In genomic region chr6:27161946-27162603, GRCh38 we compare ENCODE assay signal across 9 cellular contexts.
DNase-seq lines count a peak whose midpoint lies in the region; TF ChIP-seq lines count a peak whose summit lies in the region.
"Had no signal": no experiment of that assay in that cellular context is flagged by ENCODE, and none has a peak within 500 bp of the region (broad histone marks: within the 10 kb centered on the region; RNA-seq: fewer than 3 reads in every experiment).

No MANE protein-coding gene starts in this region.

- no peaks in the 10 kb centered on the region for H3K27me3 Mint-ChIP-seq in activated T-cell treated with anti-CD3 and anti-CD28 coated beads, Interleukin-2, amount 50 U/mL, for 24 hours

- H3K4me1 Mint-ChIP-seq in activated T-cell treated with anti-CD3 and anti-CD28 coated beads, Interleukin-2, amount 50 U/mL, for 24 hours (ENCODE audit: low read depth) = peaks cover 23% of the 10 kb centered on the region

- H2AFZ ChIP-seq in osteoblast (ENCODE audit: low read length) = no peak overlapping the region

- H3K9me3 Mint-ChIP-seq in activated T-cell treated with anti-CD3 and anti-CD28 coated beads, Interleukin-2, amount 50 U/mL, for 24 hours = no peaks in the 10 kb centered on the region

- no peak overlapping the region for H3K27ac ChIP-seq in osteoblast (ENCODE audit: low read depth, low read length)
- H3K27ac ChIP-seq: epithelial cell of prostate had no signal

- no peaks in the 10 kb centered on the region for H3K79me2 ChIP-seq in osteoblast (ENCODE audit: insufficient read depth, low read length)

- H3K4me3 ChIP-seq in MG63 (peak overlapping the region; percentile 35), epithelial cell of proximal tubule (ENCODE audit: low read depth, low read length) (no peak overlapping the region), osteoblast (ENCODE audit: insufficient read depth, low read length) (no peak overlapping the region)

- H3K27me3 ChIP-seq in MG63 (no peaks in the 10 kb centered on the region), osteoblast (ENCODE audit: insufficient read depth, low read length) (no peaks in the 10 kb centered on the region)

- no peaks in the 10 kb centered on the region for H3K9me3 ChIP-seq in MG63
- H3K9me3 ChIP-seq in osteoblast (ENCODE audit: low read depth, low read length) = no peaks in the 10 kb centered on the region

- no peak for DNase-seq in activated T-cell treated with anti-CD3 and anti-CD28 coated beads, Interleukin-2, amount 50 U/mL, for 24 hours
- no peak for DNase-seq in activated T-cell treated with anti-CD3 and anti-CD28 coated beads, Interleukin-2, amount 50 U/mL, for 1 hour
- DNase-seq in MG63 = peak; percentile 45
- peak; percentile 35 to 85 for DNase-seq in SW 1271 (lab: John Stamatoyannopoulos, UW)
- DNase-seq in epithelial cell of proximal tubule (ENCODE audit: low read depth) = no peak
- DNase-seq in osteoblast (ENCODE audit: insufficient read length, low spot score, missing footprints) = peak; percentile 56
- DNase-seq in H4 (ENCODE audit: low spot score) = no peak
- no peak for DNase-seq in effector CD4-positive, alpha-beta T cell

- H3K4me1 ChIP-seq in osteoblast (ENCODE audit: insufficient read depth, low read length) = peaks cover 7% of the 10 kb centered on the region

- H3K36me3 ChIP-seq in MG63 (no peaks in the 10 kb centered on the region), osteoblast (ENCODE audit: insufficient read depth, low read length) (no peaks in the 10 kb centered on the region)

- peak overlapping the region; percentile 19 for H3K4me2 ChIP-seq in osteoblast (ENCODE audit: insufficient read depth, low read length)

- peak overlapping the region; percentile 79 for H3K27ac Mint-ChIP-seq in activated T-cell treated with anti-CD3 and anti-CD28 coated beads, Interleukin-2, amount 50 U/mL, for 24 hours

- H3K4me3 Mint-ChIP-seq in activated T-cell treated with anti-CD3 and anti-CD28 coated beads, Interleukin-2, amount 50 U/mL, for 24 hours = no peak overlapping the region

- H3K36me3 Mint-ChIP-seq in activated T-cell treated with anti-CD3 and anti-CD28 coated beads, Interleukin-2, amount 50 U/mL, for 24 hours (ENCODE audit: low read depth) = no peaks in the 10 kb centered on the region

- H4K20me1 ChIP-seq in osteoblast (ENCODE audit: insufficient read depth, low read length) = no peaks in the 10 kb centered on the region

- TF ChIP-seq CTCF in epithelial cell of proximal tubule (conservative IDR thresholded peaks at IDR 0.05; ENCODE audit: low read depth, low read length) (peak; percentile 55), osteoblast (IDR thresholded peaks at IDR 0.05; ENCODE audit: extremely low read depth, low read depth, low read length) (peak; percentile 74)

Comparison
In these comparisons a context has a peak if more than half of its experiments do, and no peak if none do; other contexts are left out.
1. DNase-seq: peak in MG63 (single experiment), SW 1271 (2 of 2) and osteoblast (single experiment); none in activated T-cell treated with anti-CD3 and anti-CD28 coated beads, Interleukin-2, amount 50 U/mL, for 24 hours (single experiment), activated T-cell treated with anti-CD3 and anti-CD28 coated beads, Interleukin-2, amount 50 U/mL, for 1 hour (single experiment), epithelial cell of proximal tubule (single experiment), H4 (single experiment) and effector CD4-positive, alpha-beta T cell (single experiment).